ENCODE assay signal across 9 cellular contexts in genomic region chr7:90401989-90402388, GRCh38. TPM values are rescaled to one million over a fixed set of nuclear protein-coding genes. Genes with fewer than 3 reads are reported as not detected.
DNase-seq lines count a peak whose midpoint lies in the region; ATAC-seq and TF ChIP-seq lines count a peak whose summit lies in the region.
"Had no signal": no experiment of that assay in that cellular context is flagged by ENCODE, and none has a peak within 500 bp of the region (broad histone marks: within the 10 kb centered on the region; RNA-seq: fewer than 3 reads in every experiment).

No MANE protein-coding gene starts in this region.

- DNase-seq in A673 (ENCODE audit: low spot score), result peak; percentile 81
- DNase-seq in M059J (ENCODE audit: low read depth), result peak; percentile 31
- DNase-seq in NCI-H82 treated with DMSO at 0.1 percent for 48 hours (lab: John Stamatoyannopoulos, UW; ENCODE audit: unreplicated experiment), result peak; percentile 37
- peak; percentile 32 for DNase-seq in fibroblast of pulmonary artery (ENCODE audit: low read depth)
- DNase-seq in hippocampal formation (lab: John Stamatoyannopoulos, UW), result no peak
- DNase-seq in WERI-Rb-1, result no peak
- DNase-seq: NCI-H187 treated with DMSO at 0.1 percent for 48 hours had no signal

- H3K36me3 ChIP-seq in A673 (ENCODE audit: insufficient read depth, low read length, poor library complexity, severe bottlenecking) (peaks cover 15% of the 10 kb centered on the region), WERI-Rb-1 (peaks cover 18% of the 10 kb centered on the region)

- POLR2A ChIA-PET in A673 (lab: Charles Lee; ENCODE audit: low non-redundant PET), result no interaction called here

- CTCF ChIA-PET in A673 (lab: Charles Lee), result no interaction called here

- H3K9me3 ChIP-seq in A673 (ENCODE audit: low read depth, low read length, poor library complexity, severe bottlenecking), result no peaks in the 10 kb centered on the region
- peaks cover 3% of the 10 kb centered on the region for H3K9me3 ChIP-seq in WERI-Rb-1 (ENCODE audit: severe bottlenecking)

- no TSS peak for BruUV-seq in A673 (replicated peaks; lab: Mats Ljungman, UMichigan)

- no peak overlapping the region for H3K4me3 ChIP-seq in A673 (ENCODE audit: low read depth, low read length, poor library complexity, severe bottlenecking)
- no peak overlapping the region for H3K4me3 ChIP-seq in fibroblast of pulmonary artery (replicated peaks; ENCODE audit: low read depth, low read length)
- H3K4me3 ChIP-seq in WERI-Rb-1 (ENCODE audit: low read depth, low read length), result no peak overlapping the region

- H3K27ac ChIP-seq in A673 (ENCODE audit: low read depth, low read length, poor library complexity, severe bottlenecking), result peak overlapping the region; percentile 68
- no peak overlapping the region for H3K27ac ChIP-seq in WERI-Rb-1

- intact Hi-C loops in A673 (cut with micrococcal nuclease; ENCODE audit: unreplicated experiment), result loop anchor here (2.0 to 5.0 kb wide), 2 partner anchors 55 to 190 kb away; partner anchors contain the start of genes GTPBP10 and STEAP2

- no peaks in the 10 kb centered on the region for H3K27me3 ChIP-seq in A673 (replicated peaks; ENCODE audit: insufficient read depth, low read depth, low read length, poor library complexity)
- H3K27me3 ChIP-seq in WERI-Rb-1 (ENCODE audit: insufficient read depth, low read depth, severe bottlenecking), result no peaks in the 10 kb centered on the region

- peaks cover 37% of the 10 kb centered on the region for H3K4me1 ChIP-seq in A673 (ENCODE audit: insufficient read depth, low read length, poor library complexity, severe bottlenecking)

- ATAC-seq in HG02571 (IDR thresholded peaks at IDR 0.05; ENCODE audit: unreplicated experiment) (no peak), GM19395 (IDR thresholded peaks at IDR 0.05; ENCODE audit: unreplicated experiment) (no peak)

- TF ChIP-seq CTCF in A673 (conservative IDR thresholded peaks at IDR 0.05; ENCODE audit: low read depth, low read length), result no peak
- no peak for TF ChIP-seq CTCF in fibroblast of pulmonary artery (IDR thresholded peaks at IDR 0.05; ENCODE audit: low read length, missing control alignments)
- no peak for TF ChIP-seq CTCF in WERI-Rb-1 (IDR thresholded peaks at IDR 0.05; ENCODE audit: low read depth, low read length)

RNA-seq across cellular contexts. Expression of gene CLDN12, which starts 1.3 kb away (rescaled TPM):
- 32.9 and 35.1 TPM in 2 replicates for total RNA-seq in A673 (2021)
- 37.6 and 72.8 TPM in 2 replicates for total RNA-seq in M059J (2014; rRNA removed; shearing (Covaris generic))

RNA-seq across cellular contexts. Expression of gene GTPBP10, which starts 55.5 kb away (rescaled TPM):
- total RNA-seq in A673 (2021), result 32.9 and 34.7 TPM in 2 replicates
- total RNA-seq in M059J (2014; rRNA removed; shearing (Covaris generic)), result 30.5 and 33.8 TPM in 2 replicates

Comparison
In these comparisons a context has a peak if more than half of its experiments do, and no peak if none do; other contexts are left out.
1. DNase-seq: peak in A673 (single experiment), M059J (single experiment), NCI-H82 treated with DMSO at 0.1 percent for 48 hours (single experiment) and fibroblast of pulmonary artery (single experiment); none in hippocampal formation (0 of 2) and WERI-Rb-1 (single experiment).